ENCODE assay signal across 8 cellular contexts in genomic region chr2:105746177-105747080, GRCh38. TPM values are rescaled to one million over a fixed set of nuclear protein-coding genes. Genes with fewer than 3 reads are reported as not detected.
A peak's percentile ranks its signal among the peaks of the same experiment; 100 is the strongest.
DNase-seq lines count a peak whose midpoint lies in the region; ATAC-seq and TF ChIP-seq lines count a peak whose summit lies in the region.

No MANE protein-coding gene starts in this region.

- peak; percentile 79 for DNase-seq in RWPE2 (ENCODE audit: low spot score)
- DNase-seq in activated naive CD8-positive, alpha-beta T cell treated with anti-CD3 and anti-CD28 coated beads, Interleukin-2, amount 10 ng/mL, durations not matched to agents 7 days and 5 days: peak; percentile 79
- DNase-seq in stimulated activated CD4-positive, alpha-beta T cell treated with anti-CD3 and anti-CD28 coated beads, Interleukin-15, amount 100 ng/mL, for 1 hour (ENCODE audit: low read depth in 1 of 2, low spot score in 1 of 2): peak; percentile 58 to 88
- DNase-seq in NCI-H1694 (lab: John Stamatoyannopoulos, UW): no peak
- no peak for DNase-seq in NCI-H2081 (lab: John Stamatoyannopoulos, UW)

- peak overlapping the region; percentile 93 for H3K27ac Mint-ChIP-seq in activated naive CD8-positive, alpha-beta T cell treated with anti-CD3 and anti-CD28 coated beads, Interleukin-2, amount 10 ng/mL, durations not matched to agents 7 days and 5 days

- peak overlapping the region; percentile 93 for H3K4me3 Mint-ChIP-seq in activated naive CD8-positive, alpha-beta T cell treated with anti-CD3 and anti-CD28 coated beads, Interleukin-2, amount 10 ng/mL, durations not matched to agents 7 days and 5 days

- H3K27ac ChIP-seq in RWPE2 (ENCODE audit: poor library complexity, severe bottlenecking) (peak overlapping the region; percentile 82), iPS-18a (ENCODE audit: low read length) (no peak overlapping the region)

- H3K36me3 Mint-ChIP-seq in activated naive CD8-positive, alpha-beta T cell treated with anti-CD3 and anti-CD28 coated beads, Interleukin-2, amount 10 ng/mL, durations not matched to agents 7 days and 5 days: peaks cover 33% of the 10 kb centered on the region

- H3K36me3 ChIP-seq in RWPE2 (ENCODE audit: low read depth) (peaks cover 14% of the 10 kb centered on the region; the same call in 1 of the 2 replicates), iPS-18a (ENCODE audit: control insufficient read depth, low read depth, low read length) (no peaks in the 10 kb centered on the region)

- no peaks in the 10 kb centered on the region for H3K27me3 ChIP-seq in RWPE2 (ENCODE audit: insufficient read depth, poor library complexity, severe bottlenecking)
- peaks cover 10% of the 10 kb centered on the region for H3K27me3 ChIP-seq in iPS-18a (ENCODE audit: control insufficient read depth, insufficient read depth, low read length)

- H3K27me3 Mint-ChIP-seq in activated naive CD8-positive, alpha-beta T cell treated with anti-CD3 and anti-CD28 coated beads, Interleukin-2, amount 10 ng/mL, durations not matched to agents 7 days and 5 days: no peaks in the 10 kb centered on the region

- H3K9me3 Mint-ChIP-seq in activated naive CD8-positive, alpha-beta T cell treated with anti-CD3 and anti-CD28 coated beads, Interleukin-2, amount 10 ng/mL, durations not matched to agents 7 days and 5 days: peaks cover 2% of the 10 kb centered on the region

- TF ChIP-seq CTCF in RWPE2 (IDR thresholded peaks at IDR 0.05; ENCODE audit: poor library complexity, severe bottlenecking): no peak

- H3K4me3 ChIP-seq in RWPE2 (ENCODE audit: severe bottlenecking): peak overlapping the region; percentile 97
- H3K4me3 ChIP-seq in iPS-18a (ENCODE audit: low read length): peak overlapping the region; percentile 91

- H3K4me1 Mint-ChIP-seq in activated naive CD8-positive, alpha-beta T cell treated with anti-CD3 and anti-CD28 coated beads, Interleukin-2, amount 10 ng/mL, durations not matched to agents 7 days and 5 days: peaks cover 71% of the 10 kb centered on the region

- ATAC-seq in GM18873 (IDR thresholded peaks at IDR 0.05; ENCODE audit: low FRiP score, unreplicated experiment) (peak; percentile 56), HG02973 (IDR thresholded peaks at IDR 0.05; ENCODE audit: unreplicated experiment) (peak; percentile 44), RWPE2 (ENCODE audit: low read depth) (peak; percentile 46; the same call in 1 of the 3 replicates)
- ATAC-seq in activated naive CD8-positive, alpha-beta T cell treated with anti-CD3 and anti-CD28 coated beads, Interleukin-2, amount 10 ng/mL, durations not matched to agents 7 days and 5 days (ENCODE audit: low read depth): peak; percentile 25

- H3K4me1 ChIP-seq in RWPE2 (ENCODE audit: insufficient read depth, poor library complexity, severe bottlenecking) (peaks cover 18% of the 10 kb centered on the region), iPS-18a (ENCODE audit: control insufficient read depth, low read depth, low read length) (peaks cover 24% of the 10 kb centered on the region)

- peak overlapping the region; percentile 81 for H3K9ac ChIP-seq in iPS-18a (ENCODE audit: low read length)

- no peaks in the 10 kb centered on the region for H3K9me3 ChIP-seq in RWPE2 (ENCODE audit: severe bottlenecking)
- H3K9me3 ChIP-seq in iPS-18a (ENCODE audit: control insufficient read depth, low read depth, low read length): no peaks in the 10 kb centered on the region

- POLR2A ChIA-PET in activated naive CD8-positive, alpha-beta T cell treated with anti-CD3 and anti-CD28 coated beads, Interleukin-2, amount 10 ng/mL, durations not matched to agents 7 days and 5 days (lab: Charles Lee): interaction anchor here (0.5 to 3.3 kb wide), 21 partner anchors 7 to 414 kb away, joined by 3 to 33 read pairs (median 4); no protein-coding TSS in a partner anchor

RNA-seq across cellular contexts. Expression of gene NCK2, which starts 1.7 kb away (rescaled TPM):
- total RNA-seq in activated naive CD8-positive, alpha-beta T cell treated with anti-CD3 and anti-CD28 coated beads, Interleukin-2, amount 10 ng/mL, durations not matched to agents 7 days and 5 days: 10 to 100 TPM; 69.6 to 70.0 TPM

Comparison
In these comparisons a context has a peak if more than half of its experiments do, and no peak if none do; other contexts are left out.
1. DNase-seq: peak in RWPE2 (single experiment), activated naive CD8-positive, alpha-beta T cell treated with anti-CD3 and anti-CD28 coated beads, Interleukin-2, amount 10 ng/mL, durations not matched to agents 7 days and 5 days (single experiment) and stimulated activated CD4-positive, alpha-beta T cell treated with anti-CD3 and anti-CD28 coated beads, Interleukin-15, amount 100 ng/mL, for 1 hour (2 of 2); none in NCI-H1694 (single experiment) and NCI-H2081 (0 of 2).
2. Peak in every context shown above with its lines, with median percentiles within 50 percentile points of each other: ATAC-seq.